9 cellular contexts compared by ENCODE assay signal in genomic region chr10:100934084-100934659, GRCh38. TPM values are rescaled to one million over a fixed set of nuclear protein-coding genes. Genes with fewer than 3 reads are reported as not detected.
DNase-seq lines count a peak whose midpoint lies in the region; TF ChIP-seq lines count a peak whose summit lies in the region.
"Had no signal": no experiment of that assay in that cellular context is flagged by ENCODE, and none has a peak within 500 bp of the region (broad histone marks: within the 10 kb centered on the region; RNA-seq: fewer than 3 reads in every experiment).

No MANE protein-coding gene starts in this region.

- peaks cover 54% of the 10 kb centered on the region for H3K36me3 ChIP-seq in Karpas-422 (ENCODE audit: insufficient read depth, low read length)
- H3K36me3 ChIP-seq in mammary epithelial cell (ENCODE audit: insufficient read depth, low read length), result peaks cover 47% of the 10 kb centered on the region
- H3K36me3 ChIP-seq in osteoblast (ENCODE audit: insufficient read depth, low read length), result peaks cover 74% of the 10 kb centered on the region

- H3K4me3 ChIP-seq in Karpas-422 (ENCODE audit: low read length), result no peak overlapping the region
- H3K4me3 ChIP-seq in mammary epithelial cell (replicated peaks in 1 of 3; ENCODE audit: insufficient read depth in 1 of 3, low read depth in 2 of 3, low read length in 3 of 3), result no peak overlapping the region
- H3K4me3 ChIP-seq in osteoblast (ENCODE audit: insufficient read depth, low read length), result no peak overlapping the region

- H3K79me2 ChIP-seq in Karpas-422 (ENCODE audit: low read length), result no peaks in the 10 kb centered on the region
- H3K79me2 ChIP-seq in mammary epithelial cell (ENCODE audit: insufficient read depth, low read length), result no peaks in the 10 kb centered on the region
- H3K79me2 ChIP-seq in osteoblast (ENCODE audit: insufficient read depth, low read length), result peaks cover 4% of the 10 kb centered on the region

- H3K4me3 Mint-ChIP-seq in activated T-helper 1 cell treated with anti-CD3 and anti-CD28 coated beads, Interleukin-12 subunit alpha, Interleukin-12 subunit beta, Interleukin-2, Interleukin-4 antibody, amounts not matched to agents 30 ng/mL and 10 ng/mL and 1 ng/mL, durations not matched to agents 14 hours and 24 hours and 36 hours, result no peak overlapping the region
- H3K4me3 Mint-ChIP-seq: T-helper 17 cell had no signal

- no peak overlapping the region for H2AFZ ChIP-seq in Karpas-422 (ENCODE audit: low read length)
- no peak overlapping the region for H2AFZ ChIP-seq in mammary epithelial cell (ENCODE audit: low read depth, low read length)
- H2AFZ ChIP-seq in osteoblast (ENCODE audit: low read length), result no peak overlapping the region

- BruUV-seq in mammary epithelial cell (replicated peaks; lab: Mats Ljungman, UMichigan), result no TSS peak

- 97% methylated on average over 3 of the region's 3 CpGs for WGBS in mammary epithelial cell (ENCODE audit: low coverage, missing lambda C conversion rate)

- H3K4me1 Mint-ChIP-seq in activated T-helper 1 cell treated with anti-CD3 and anti-CD28 coated beads, Interleukin-12 subunit alpha, Interleukin-12 subunit beta, Interleukin-2, Interleukin-4 antibody, amounts not matched to agents 30 ng/mL and 10 ng/mL and 1 ng/mL, durations not matched to agents 14 hours and 24 hours and 36 hours (ENCODE audit: low read depth), result no peaks in the 10 kb centered on the region

- H3K4me2 ChIP-seq in Karpas-422 (ENCODE audit: low read depth, low read length, poor library complexity, severe bottlenecking) (no peak overlapping the region), mammary epithelial cell (ENCODE audit: insufficient read depth, low read depth, low read length) (no peak overlapping the region), osteoblast (ENCODE audit: insufficient read depth, low read length) (no peak overlapping the region)

- no peak overlapping the region for H3K9ac ChIP-seq in Karpas-422 (ENCODE audit: low read length)
- H3K9ac ChIP-seq in mammary epithelial cell (ENCODE audit: insufficient read depth, low read length), result no peak overlapping the region

- H3K4me1 ChIP-seq in Karpas-422 (ENCODE audit: low read length) (no peaks in the 10 kb centered on the region), mammary epithelial cell (ENCODE audit: insufficient read depth, low read length) (no peaks in the 10 kb centered on the region), osteoblast (ENCODE audit: insufficient read depth, low read length) (no peaks in the 10 kb centered on the region)

- H3K27ac ChIP-seq in Karpas-422 (ENCODE audit: low read length), result no peak overlapping the region
- H3K27ac ChIP-seq in mammary epithelial cell (ENCODE audit: insufficient read depth, low read depth, low read length), result no peak overlapping the region
- no peak overlapping the region for H3K27ac ChIP-seq in osteoblast (ENCODE audit: low read depth, low read length)

- peaks cover 34% of the 10 kb centered on the region for H3K36me3 Mint-ChIP-seq in activated T-helper 1 cell treated with anti-CD3 and anti-CD28 coated beads, Interleukin-12 subunit alpha, Interleukin-12 subunit beta, Interleukin-2, Interleukin-4 antibody, amounts not matched to agents 30 ng/mL and 10 ng/mL and 1 ng/mL, durations not matched to agents 14 hours and 24 hours and 36 hours (ENCODE audit: low read depth)

- CTCF ChIA-PET in mammary epithelial cell (lab: Charles Lee; ENCODE audit: low non-redundant PET), result no interaction called here

- in situ Hi-C loops in mammary epithelial cell (cut with MboI; ENCODE audit: low sequenced_read_pairs in 2 of 2), result no loop called here

- intact Hi-C loops in mammary epithelial cell (cut with micrococcal nuclease), result loop anchor here (1.0 kb wide), 1 partner anchor 80 kb away; no protein-coding TSS in a partner anchor
- intact Hi-C loops in activated T-helper 1 cell treated with anti-CD3 and anti-CD28 coated beads, Interleukin-12 subunit alpha, Interleukin-12 subunit beta, Interleukin-2, Interleukin-4 antibody, amounts not matched to agents 30 ng/mL and 10 ng/mL and 1 ng/mL, durations not matched to agents 14 hours and 24 hours and 36 hours (cut with micrococcal nuclease), result no loop called here

- H3K9me3 Mint-ChIP-seq in activated T-helper 1 cell treated with anti-CD3 and anti-CD28 coated beads, Interleukin-12 subunit alpha, Interleukin-12 subunit beta, Interleukin-2, Interleukin-4 antibody, amounts not matched to agents 30 ng/mL and 10 ng/mL and 1 ng/mL, durations not matched to agents 14 hours and 24 hours and 36 hours, result no peaks in the 10 kb centered on the region

- H3K9me2 ChIP-seq in Karpas-422 (replicated peaks; ENCODE audit: insufficient read depth, low read length), result no peaks in the 10 kb centered on the region

- H3K27me3 Mint-ChIP-seq in activated T-helper 1 cell treated with anti-CD3 and anti-CD28 coated beads, Interleukin-12 subunit alpha, Interleukin-12 subunit beta, Interleukin-2, Interleukin-4 antibody, amounts not matched to agents 30 ng/mL and 10 ng/mL and 1 ng/mL, durations not matched to agents 14 hours and 24 hours and 36 hours (ENCODE audit: insufficient read depth), result no peaks in the 10 kb centered on the region
- H3K27me3 Mint-ChIP-seq: T-helper 17 cell had no signal

- no peak for DNase-seq in GM10266 (ENCODE audit: extremely low spot score)
- DNase-seq in Karpas-422, result peak; percentile 51
- DNase-seq in mammary epithelial cell, result no peak
- no peak for DNase-seq in osteoblast (ENCODE audit: insufficient read length, low spot score, missing footprints)
- no peak for DNase-seq in NCI-H1417 treated with DMSO at 0.1 percent for 48 hours (lab: John Stamatoyannopoulos, UW)
- DNase-seq in stimulated activated CD4-positive, alpha-beta T cell treated with anti-CD3 and anti-CD28 coated beads, Interleukin-2, amount 100 ng/mL, for 48 hours, result no peak
- no peak for DNase-seq in activated T-helper 1 cell treated with anti-CD3 and anti-CD28 coated beads, Interleukin-12 subunit alpha, Interleukin-12 subunit beta, Interleukin-2, Interleukin-4 antibody, amounts not matched to agents 30 ng/mL and 10 ng/mL and 1 ng/mL, durations not matched to agents 14 hours and 24 hours and 36 hours (ENCODE audit: low spot score)
- DNase-seq in NCI-H146 (lab: John Stamatoyannopoulos, UW), result no peak
- DNase-seq: T-helper 17 cell had no signal

- TF ChIP-seq CTCF in GM10266 (IDR thresholded peaks at IDR 0.05; ENCODE audit: control insufficient read depth, insufficient read depth, low read depth, missing control alignments), result peak; percentile 47
- TF ChIP-seq CTCF in mammary epithelial cell (conservative IDR thresholded peaks at IDR 0.05 in 1 of 2, IDR thresholded peaks at IDR 0.05 in 1 of 2; ENCODE audit: extremely low read depth in 1 of 2, insufficient read depth in 1 of 2, low read depth in 1 of 2, low read length in 2 of 2), result peak; percentile 54 to 58
- TF ChIP-seq CTCF in osteoblast (IDR thresholded peaks at IDR 0.05; ENCODE audit: extremely low read depth, low read depth, low read length), result peak; percentile 51

- H3K9me3 ChIP-seq in Karpas-422 (ENCODE audit: low read length), result no peaks in the 10 kb centered on the region
- H3K9me3 ChIP-seq in mammary epithelial cell (replicated peaks; ENCODE audit: insufficient read depth, low read length), result no peaks in the 10 kb centered on the region
- no peaks in the 10 kb centered on the region for H3K9me3 ChIP-seq in osteoblast (ENCODE audit: low read depth, low read length)

- H3K27me3 ChIP-seq in Karpas-422 (ENCODE audit: low read length), result no peaks in the 10 kb centered on the region
- H3K27me3 ChIP-seq in mammary epithelial cell (ENCODE audit: insufficient read depth, low read length), result no peaks in the 10 kb centered on the region
- no peaks in the 10 kb centered on the region for H3K27me3 ChIP-seq in osteoblast (ENCODE audit: insufficient read depth, low read length)

- dilution Hi-C loops in mammary epithelial cell (cut with HindIII; ENCODE audit: low sequenced_read_pairs), result no loop called here

- H4K20me1 ChIP-seq in Karpas-422 (ENCODE audit: insufficient read depth, low read depth, low read length), result no peaks in the 10 kb centered on the region
- no peaks in the 10 kb centered on the region for H4K20me1 ChIP-seq in mammary epithelial cell (ENCODE audit: insufficient read depth, low read length)
- no peaks in the 10 kb centered on the region for H4K20me1 ChIP-seq in osteoblast (ENCODE audit: insufficient read depth, low read length)

- no peak overlapping the region for H3K27ac Mint-ChIP-seq in activated T-helper 1 cell treated with anti-CD3 and anti-CD28 coated beads, Interleukin-12 subunit alpha, Interleukin-12 subunit beta, Interleukin-2, Interleukin-4 antibody, amounts not matched to agents 30 ng/mL and 10 ng/mL and 1 ng/mL, durations not matched to agents 14 hours and 24 hours and 36 hours
- H3K27ac Mint-ChIP-seq: T-helper 17 cell had no signal

RNA-seq across cellular contexts. Expression of gene SLF2, which starts 21.4 kb away (rescaled TPM):
- 27.5 and 52.4 TPM in 2 replicates for total RNA-seq in Karpas-422 (2014; rRNA removed; shearing (Covaris generic); ENCODE audit: low replicate concordance)
- total RNA-seq in mammary epithelial cell (10 to 100 TPM; 24.5 to 28.3 TPM), osteoblast (39.1 and 43.0 TPM in 2 replicates)
- polyA plus RNA-seq in mammary epithelial cell, result 5.9 TPM
- polyA minus RNA-seq in mammary epithelial cell, result 20.3 TPM
- total RNA-seq in activated T-helper 1 cell treated with anti-CD3 and anti-CD28 coated beads, Interleukin-12 subunit alpha, Interleukin-12 subunit beta, Interleukin-2, Interleukin-4 antibody, amounts not matched to agents 30 ng/mL and 10 ng/mL and 1 ng/mL, durations not matched to agents 14 hours and 24 hours and 36 hours, result 33.4 and 36.1 TPM in 2 replicates

RNA-seq across cellular contexts. Expression of gene SEMA4G, which starts 35.1 kb away (rescaled TPM):
- total RNA-seq in Karpas-422 (2014; rRNA removed; shearing (Covaris generic); ENCODE audit: low replicate concordance), result not detected in 2 replicates
- total RNA-seq in mammary epithelial cell (1 to 10 TPM in 1 of 2 donors, under 1 TPM in 1; 0.83 to 3.7 TPM), osteoblast (under 0.01 and 0.29 TPM in 2 replicates)
- polyA plus RNA-seq in mammary epithelial cell, result 2.3 TPM
- 4.3 TPM for polyA minus RNA-seq in mammary epithelial cell
- total RNA-seq in activated T-helper 1 cell treated with anti-CD3 and anti-CD28 coated beads, Interleukin-12 subunit alpha, Interleukin-12 subunit beta, Interleukin-2, Interleukin-4 antibody, amounts not matched to agents 30 ng/mL and 10 ng/mL and 1 ng/mL, durations not matched to agents 14 hours and 24 hours and 36 hours, result 0.31 and 0.83 TPM in 2 replicates

RNA-seq across cellular contexts. Expression of gene MRPL43, which starts 53.1 kb away (rescaled TPM):
- total RNA-seq in Karpas-422 (2014; rRNA removed; shearing (Covaris generic); ENCODE audit: low replicate concordance), result 86.3 and 93.9 TPM in 2 replicates
- total RNA-seq in mammary epithelial cell, result 10 to 100 TPM; 48.0 to 65.4 TPM
- polyA plus RNA-seq in mammary epithelial cell, result 104 TPM
- 16.2 TPM for polyA minus RNA-seq in mammary epithelial cell
- 48.5 and 55.7 TPM in 2 replicates for total RNA-seq in osteoblast
- total RNA-seq in activated T-helper 1 cell treated with anti-CD3 and anti-CD28 coated beads, Interleukin-12 subunit alpha, Interleukin-12 subunit beta, Interleukin-2, Interleukin-4 antibody, amounts not matched to agents 30 ng/mL and 10 ng/mL and 1 ng/mL, durations not matched to agents 14 hours and 24 hours and 36 hours, result 61.5 and 63.2 TPM in 2 replicates

RNA-seq across cellular contexts. Expression of gene TWNK, which starts 53.2 kb away (rescaled TPM):
- total RNA-seq in Karpas-422 (2014; rRNA removed; shearing (Covaris generic); ENCODE audit: low replicate concordance), result 14.5 and 17.0 TPM in 2 replicates
- total RNA-seq in mammary epithelial cell, result 10 to 100 TPM in 1 of 2 donors, 1 to 10 TPM in 1; 6.8 to 18.7 TPM
- 14.4 TPM for polyA plus RNA-seq in mammary epithelial cell
- 13.5 TPM for polyA minus RNA-seq in mammary epithelial cell
- total RNA-seq in osteoblast, result 3.2 and 3.3 TPM in 2 replicates
- 41.1 and 42.3 TPM in 2 replicates for total RNA-seq in activated T-helper 1 cell treated with anti-CD3 and anti-CD28 coated beads, Interleukin-12 subunit alpha, Interleukin-12 subunit beta, Interleukin-2, Interleukin-4 antibody, amounts not matched to agents 30 ng/mL and 10 ng/mL and 1 ng/mL, durations not matched to agents 14 hours and 24 hours and 36 hours
